In the genomic region with DNA sequence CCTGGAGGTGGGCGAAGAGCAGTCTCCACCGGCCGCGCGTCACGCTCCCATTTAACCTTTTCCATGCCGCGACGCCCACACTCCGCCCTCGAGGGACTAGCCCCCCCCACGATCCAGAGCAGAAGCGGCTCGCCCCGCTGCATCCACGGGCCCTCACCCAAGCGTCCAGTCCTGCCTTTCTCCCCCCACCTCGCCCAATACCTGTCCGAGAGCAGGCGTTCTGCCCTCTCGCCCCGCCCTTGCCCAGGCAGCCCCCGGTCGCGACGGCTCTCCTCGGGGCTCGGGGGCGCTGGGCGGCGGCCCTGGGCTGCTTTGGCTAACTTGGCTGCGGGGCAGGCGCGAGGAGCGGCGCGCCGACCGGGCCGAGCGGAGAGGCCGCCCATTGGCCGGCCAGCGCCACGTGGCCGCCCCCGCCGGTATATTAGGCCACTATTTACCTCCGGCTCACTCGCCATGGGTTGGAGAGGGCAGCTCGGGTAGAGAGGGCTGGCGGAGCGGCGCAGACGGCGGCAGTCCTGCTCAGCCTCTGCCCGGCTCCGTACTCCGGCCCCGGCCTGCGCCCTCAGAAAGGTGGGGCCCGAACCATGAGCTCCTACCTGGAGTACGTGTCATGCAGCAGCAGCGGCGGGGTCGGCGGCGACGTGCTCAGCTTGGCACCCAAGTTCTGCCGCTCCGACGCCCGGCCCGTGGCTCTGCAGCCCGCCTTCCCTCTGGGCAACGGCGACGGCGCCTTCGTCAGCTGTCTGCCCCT, we compare ENCODE assay signal across 8 cellular contexts. TPM values are rescaled to one million over a fixed set of nuclear protein-coding genes. Genes with fewer than 3 reads are reported as not detected.
DNase-seq lines count a peak whose midpoint lies in the region; ATAC-seq, FAIRE-seq and TF ChIP-seq lines count a peak whose summit lies in the region.

A gene (plus strand): TSS at position 451 of the 751 bp plus-strand sequence. CDS start 134 bp downstream, at position 585.

- H2BK15ac ChIP-seq in H1 (ENCODE audit: low read length), result no peak within 1 kb of the TSS

- H3K27me3 Mint-ChIP-seq in CD8-positive, alpha-beta T cell (ENCODE audit: low read depth), result peaks cover 68% of the 10 kb centered on the region

- H4K20me1 ChIP-seq in H1 (replicated peaks in 1 of 2; ENCODE audit: control insufficient read depth in 1 of 2, insufficient read depth in 2 of 2, low read length in 2 of 2), result peaks cover 8 to 21% of the 10 kb centered on the region in 2 experiments

- no peak within 1 kb of the TSS for H3K56ac ChIP-seq in H1 (replicated peaks; ENCODE audit: insufficient read length, low read depth, low read length)

- DNase-seq in CD8-positive, alpha-beta T cell, result no peak
- DNase-seq in RWPE2 (ENCODE audit: low spot score), result no peak
- peak in 1 of 2 experiments; percentile 82 for DNase-seq in H1 (ENCODE audit: low read depth in 1 of 2, low spot score in 2 of 2)
- DNase-seq in upper lobe of left lung, result peak; percentile 67 to 93
- DNase-seq in AML-193 (lab: John Stamatoyannopoulos, UW), result no peak
- DNase-seq in central memory CD4-positive, alpha-beta T cell, result no peak

- H3K23me2 ChIP-seq in H1 (ENCODE audit: low read depth, low read length), result peaks cover 11% of the 10 kb centered on the region; the same call in 1 of the 2 replicates

- WGBS in H1 (ENCODE audit: extremely low coverage in 1 of 2, insufficient coverage in 1 of 2, insufficient read length in 1 of 2, insufficient replicate concordance in 2 of 2, low coverage in 1 of 2, low lambda C conversion rate in 2 of 2, missing lambda C conversion rate in 1 of 2), 2 experiments, result 1% methylated on average over 55 of the region's 80 CpGs; no CpG with 5 or more reads in 1 of the 2 experiments
- 1% methylated on average over 49 to 56 of the region's 80 CpGs for WGBS in mesodermal cell (ENCODE audit: insufficient coverage in 2 of 2), 2 experiments
- 0 to 2% methylated on average over 11 to 36 of the region's 80 CpGs for WGBS in upper lobe of left lung, 2 donors

- no peaks in the 10 kb centered on the region for H3K9me3 Mint-ChIP-seq in CD8-positive, alpha-beta T cell

- no peak within 1 kb of the TSS for H3K27ac ChIP-seq in CD8-positive, alpha-beta T cell (ENCODE audit: low read depth, low read length)
- peak within 1 kb of the TSS; percentile 69; the same call in 1 of the 2 replicates for H3K27ac ChIP-seq in HEK293 (ENCODE audit: extremely low read depth, low read depth, low read length)
- H3K27ac ChIP-seq in RWPE2 (ENCODE audit: poor library complexity, severe bottlenecking), result no peak within 1 kb of the TSS
- H3K27ac ChIP-seq in H1 (ENCODE audit: low read depth, low read length), result no peak within 1 kb of the TSS
- no peak within 1 kb of the TSS for H3K27ac ChIP-seq in mesodermal cell (ENCODE audit: low read depth, low read length, severe bottlenecking)
- H3K27ac ChIP-seq in upper lobe of left lung, result peak within 1 kb of the TSS; percentile 43 to 84 (median 74)

- no peak for TF ChIP-seq CTCF in CD8-positive, alpha-beta T cell (IDR thresholded peaks at IDR 0.05)
- no peak; the same call in 1 of the 2 replicates for TF ChIP-seq CTCF in HEK293 (tag by site-specific recombination; IDR thresholded peaks at IDR 0.05)
- no peak for TF ChIP-seq CTCF in RWPE2 (IDR thresholded peaks at IDR 0.05; ENCODE audit: poor library complexity, severe bottlenecking)
- TF ChIP-seq CTCF in H1 (IDR thresholded peaks at IDR 0.05; ENCODE audit: control extremely low read depth in 1 of 3, insufficient read depth in 1 of 3, low read depth in 1 of 3, low read length in 3 of 3), result no peak
- no peak for TF ChIP-seq CTCF in upper lobe of left lung (IDR thresholded peaks at IDR 0.05)

- 0 out of 2 replicates have a peak within 1 kb of the TSS, but pooled peaks have one; percentile 71 for H2BK12ac ChIP-seq in H1 (ENCODE audit: low read depth, low read length)

- H3K9me3 ChIP-seq in CD8-positive, alpha-beta T cell (ENCODE audit: low read length), result no peaks in the 10 kb centered on the region
- H3K9me3 ChIP-seq in HEK293 (ENCODE audit: control insufficient read depth, insufficient read depth, low read depth, low read length) (no peaks in the 10 kb centered on the region), RWPE2 (ENCODE audit: severe bottlenecking) (no peaks in the 10 kb centered on the region), H1 (ENCODE audit: insufficient read depth in 2 of 2, low read depth in 1 of 2, low read length in 1 of 2) (no peaks in the 10 kb centered on the region), mesodermal cell (ENCODE audit: control insufficient read depth, low read length) (no peaks in the 10 kb centered on the region), upper lobe of left lung (no peaks in the 10 kb centered on the region)

- H3K4me1 ChIP-seq in CD8-positive, alpha-beta T cell (ENCODE audit: insufficient read depth, low read length), result peaks cover 16% of the 10 kb centered on the region
- peaks cover 12% of the 10 kb centered on the region for H3K4me1 ChIP-seq in HEK293 (ENCODE audit: control insufficient read depth, insufficient read depth, low read length)
- H3K4me1 ChIP-seq in RWPE2 (ENCODE audit: insufficient read depth, poor library complexity, severe bottlenecking), result no peaks in the 10 kb centered on the region
- peaks cover 5 to 12% (median 6%) of the 10 kb centered on the region in 4 experiments; a peak in 5 of 7 replicates for H3K4me1 ChIP-seq in H1 (replicated peaks in 1 of 4; ENCODE audit: control insufficient read depth in 3 of 4, insufficient read depth in 4 of 4, low read length in 3 of 4)
- no peaks in the 10 kb centered on the region for H3K4me1 ChIP-seq in mesodermal cell (ENCODE audit: control insufficient read depth, insufficient read depth, low read length, poor library complexity, severe bottlenecking)
- peaks cover 24 to 32% (median 26%) of the 10 kb centered on the region in 4 donors for H3K4me1 ChIP-seq in upper lobe of left lung

- no peak within 1 kb of the TSS for H2BK120ac ChIP-seq in H1 (replicated peaks; ENCODE audit: low read depth, low read length)

- TF ChIP-seq POLR2A in H1 (IDR thresholded peaks at IDR 0.05; ENCODE audit: control extremely low read depth in 1 of 2, low read depth in 2 of 2, low read length in 2 of 2), result peak in 1 of 2 experiments; percentile 20; a peak in 1 of 3 replicates
- peak in 3 of 4 donors; percentile 36 to 81 (median 64) for TF ChIP-seq POLR2A in upper lobe of left lung (IDR thresholded peaks at IDR 0.05)

- no peaks in the 10 kb centered on the region for H3K79me2 ChIP-seq in H1 (ENCODE audit: control insufficient read depth in 1 of 2, insufficient read depth in 2 of 2, low read length in 2 of 2)

- peaks cover 23% of the 10 kb centered on the region for H3K4me1 Mint-ChIP-seq in CD8-positive, alpha-beta T cell (ENCODE audit: low read depth)

- no peak within 1 kb of the TSS for H4K91ac ChIP-seq in H1 (replicated peaks; ENCODE audit: insufficient read length, low read length)

- no peaks in the 10 kb centered on the region for H3K79me1 ChIP-seq in H1 (ENCODE audit: low read depth, low read length)

- no peak within 1 kb of the TSS for H2AK5ac ChIP-seq in H1 (ENCODE audit: low read depth, low read length)

- intact Hi-C loops in CD8-positive, alpha-beta T cell (cut with DNase I, micrococcal nuclease), result no loop called here

- no peaks in the 10 kb centered on the region for H3K36me3 ChIP-seq in CD8-positive, alpha-beta T cell (ENCODE audit: insufficient read depth, low read length)
- H3K36me3 ChIP-seq in HEK293 (ENCODE audit: control insufficient read depth in 2 of 2, insufficient read depth in 1 of 2, low read length in 2 of 2) (no peaks in the 10 kb centered on the region), RWPE2 (ENCODE audit: low read depth) (no peaks in the 10 kb centered on the region), H1 (ENCODE audit: control insufficient read depth in 2 of 4, insufficient read depth in 4 of 4, low read length in 3 of 4) (no peaks in the 10 kb centered on the region), mesodermal cell (ENCODE audit: control insufficient read depth, insufficient read depth, low read length) (no peaks in the 10 kb centered on the region), upper lobe of left lung (no peaks in the 10 kb centered on the region)

- no peak within 1 kb of the TSS for H3K27ac Mint-ChIP-seq in CD8-positive, alpha-beta T cell

- no peak for FAIRE-seq in H1 (lab: Jason Lieb, UNC)

- no peak within 1 kb of the TSS for H3K23ac ChIP-seq in H1 (ENCODE audit: insufficient read length)

- CTCF ChIA-PET in CD8-positive, alpha-beta T cell (lab: Charles Lee), result no interaction called here
- CTCF ChIA-PET in HEK293 (lab: Yijun Ruan, JAX) (interaction anchor here (0.8 kb wide), 1 partner anchor 9 kb away, joined by 3 read pairs; no protein-coding TSS in a partner anchor), H1 (lab: Charles Lee; ENCODE audit: partially characterized antibody) (interaction anchor here (1.0 to 8.7 kb wide), 5 partner anchors 9 to 267 kb away, joined by 3 to 60 read pairs (median 4); no protein-coding TSS in a partner anchor)

- no peak for TF ChIP-seq RAD21 in H1 (IDR thresholded peaks at IDR 0.05 in 1 of 2, conservative IDR thresholded peaks at IDR 0.05 in 1 of 2; ENCODE audit: low read depth in 2 of 2, low read length in 2 of 2)

- H2AFZ ChIP-seq in H1 (ENCODE audit: low read length), result no peak within 1 kb of the TSS

- H4K8ac ChIP-seq in H1 (ENCODE audit: extremely low read depth, insufficient read depth, low read length), result peak within 1 kb of the TSS; percentile 82; the same call in 1 of the 2 replicates

- peak within 1 kb of the TSS; percentile 63 to 76 for H3K4me2 ChIP-seq in H1 (ENCODE audit: insufficient read depth in 1 of 2, low read depth in 2 of 2, low read length in 2 of 2)

- ATAC-seq in CD8-positive, alpha-beta T cell, result no peak
- ATAC-seq in RWPE2 (ENCODE audit: low read depth) (peak; percentile 90), upper lobe of left lung (ENCODE audit: low FRiP score in 2 of 2) (peak; percentile 80 to 89)

- no peak within 1 kb of the TSS for H3K9ac ChIP-seq in H1 (replicated peaks in 1 of 4; ENCODE audit: extremely low read depth in 1 of 4, low read depth in 3 of 4, low read length in 3 of 4)

- no peak within 1 kb of the TSS for H3K4ac ChIP-seq in H1 (replicated peaks; ENCODE audit: insufficient read length, low read depth, low read length)

- TF ChIP-seq EP300 in H1 (IDR thresholded peaks at IDR 0.05; ENCODE audit: borderline replicate concordance in 1 of 2, low read depth in 2 of 2, low read length in 2 of 2) (no peak), upper lobe of left lung (IDR thresholded peaks at IDR 0.05) (no peak)

- no peak within 1 kb of the TSS for H2BK5ac ChIP-seq in H1 (ENCODE audit: low read depth, low read length)

- no peak within 1 kb of the TSS for H3K14ac ChIP-seq in H1 (ENCODE audit: insufficient read length)

- POLR2A ChIA-PET in CD8-positive, alpha-beta T cell (lab: Charles Lee), result no interaction called here
- POLR2A ChIA-PET in HEK293 (lab: Yijun Ruan, JAX), result interaction anchor here (0.6 to 1.6 kb wide), 3 partner anchors 9 to 266 kb away, joined by 3 to 4 read pairs (median 3); no protein-coding TSS in a partner anchor
- POLR2A ChIA-PET in H1 (lab: Charles Lee; ENCODE audit: partially characterized antibody), result interaction anchor here (1.0 to 1.1 kb wide), 4 partner anchors 10 to 48 kb away, joined by 3 to 4 read pairs (median 3); no protein-coding TSS in a partner anchor

- H3K27me3 ChIP-seq in CD8-positive, alpha-beta T cell (ENCODE audit: insufficient read depth, low read length), result peaks cover 34% of the 10 kb centered on the region
- H3K27me3 ChIP-seq in RWPE2 (ENCODE audit: insufficient read depth, poor library complexity, severe bottlenecking) (peaks cover 7% of the 10 kb centered on the region), H1 (replicated peaks in 1 of 4; ENCODE audit: control insufficient read depth in 3 of 4, extremely low read depth in 1 of 4, insufficient read depth in 3 of 4, low read length in 3 of 4) (peaks cover 74 to 99% (median 90%) of the 10 kb centered on the region in 4 experiments), upper lobe of left lung (peaks cover 0 to 29% (median 16%) of the 10 kb centered on the region in 4 donors)

- H3K18ac ChIP-seq in H1 (ENCODE audit: extremely low read depth, low read length), result no peak within 1 kb of the TSS; the same call in 1 of the 2 replicates

- H3K4me3 Mint-ChIP-seq in CD8-positive, alpha-beta T cell, result peak within 1 kb of the TSS; percentile 85

- H3K36me3 Mint-ChIP-seq in CD8-positive, alpha-beta T cell, result no peaks in the 10 kb centered on the region

- no peak within 1 kb of the TSS for H4K5ac ChIP-seq in H1 (ENCODE audit: insufficient read length, low read depth, low read length)

- no peak within 1 kb of the TSS for H2BK20ac ChIP-seq in H1 (ENCODE audit: low read length)

- H3K4me3 ChIP-seq in CD8-positive, alpha-beta T cell (ENCODE audit: low read depth, low read length), result peak within 1 kb of the TSS; percentile 42
- H3K4me3 ChIP-seq in HEK293 (ENCODE audit: low read depth, low read length) (peak within 1 kb of the TSS; percentile 56), RWPE2 (ENCODE audit: severe bottlenecking) (peak within 1 kb of the TSS; percentile 46), H1 (ENCODE audit: extremely low read depth in 1 of 4, insufficient read depth in 2 of 4, low read depth in 3 of 4, low read length in 4 of 4) (peak within 1 kb of the TSS; percentile 5 to 54 (median 30); a peak in 7 of 8 replicates), mesodermal cell (ENCODE audit: extremely low read depth, insufficient read depth, low read length, poor library complexity, severe bottlenecking) (peak within 1 kb of the TSS; percentile 30), upper lobe of left lung (peak within 1 kb of the TSS; percentile 25 to 68 (median 56))

RNA-seq across cellular contexts. Expression of the gene that starts here (rescaled TPM):
- not detected for total RNA-seq in CD8-positive, alpha-beta T cell
- not detected in 2 replicates for total RNA-seq in H1 (2021; fragmentation: NEBNext Ultra II Directional; extraction: Animal tissue kit (Norgen Biotek cat#: 25700))
- polyA plus RNA-seq in H1 (2011; rRNA removed), result 0.03 TPM in 1 of 2 replicates, not detected in the other
- not detected for polyA plus RNA-seq in H1 (2011; cell fraction: cytosol; rRNA removed)
- not detected for polyA plus RNA-seq in H1 (2011; cell fraction: nucleus; rRNA removed)
- not detected in 4 replicates for polyA plus RNA-seq in H1 (2012, experiment 1 of 2)
- 0.13 TPM for polyA plus RNA-seq in H1 (2012, experiment 2 of 2)
- polyA plus RNA-seq in H1 (2013, experiment 1 of 2), result not detected
- 0.02 TPM for polyA plus RNA-seq in H1 (2013, experiment 2 of 2)
- not detected in 2 replicates for polyA minus RNA-seq in H1 (2011; rRNA and poly(A)+ RNA removed)
- polyA minus RNA-seq in H1 (2011; cell fraction: cytosol; rRNA and poly(A)+ RNA removed), result not detected
- polyA minus RNA-seq in H1 (2011; cell fraction: nucleus; rRNA and poly(A)+ RNA removed), result 0.30 TPM
- 2.0 TPM for polyA plus RNA-seq in mesodermal cell (2013, experiment 1 of 2)
- 1.5 TPM for polyA plus RNA-seq in mesodermal cell (2013, experiment 2 of 2)
- total RNA-seq in upper lobe of left lung, result 1 to 10 TPM; 1.0 to 7.2 (median 3.6) TPM

Comparison
In these comparisons a context has a peak if more than half of its experiments do, and no peak if none do; other contexts are left out.
1. DNase-seq: peak in upper lobe of left lung (2 of 2); none in CD8-positive, alpha-beta T cell (0 of 7), RWPE2 (single experiment), AML-193 (0 of 2) and central memory CD4-positive, alpha-beta T cell (single experiment).
2. H3K27ac ChIP-seq: peak in HEK293 (single experiment) and upper lobe of left lung (4 of 4); none in CD8-positive, alpha-beta T cell (single experiment), RWPE2 (single experiment), H1 (single experiment) and mesodermal cell (single experiment).
3. Peak in every context shown above with its lines, with median percentiles within 50 percentile points of each other: H3K4me3 ChIP-seq.